Comparison of ENCODE assay signal across 1 cellular context in genomic region chr3:168889666-168890065, GRCh38.
TF ChIP-seq lines count a peak whose summit lies in the region.

No MANE protein-coding gene starts in this region.

TF ChIP-seq in SK-N-SH treated with all-trans-retinoic acid at 6 μM for 48 hours, 23 proteins besides CTCF, POLR2A, EP300 and RAD21 (continued from another document):
- TF ChIP-seq POU6F1 (CRISPR knock-in tag; IDR thresholded peaks at IDR 0.05; ENCODE audit: borderline replicate concordance, low read depth) (no peak), GLIS3 (CRISPR knock-in tag; IDR thresholded peaks at IDR 0.05) (no peak), ZC3H10 (CRISPR knock-in tag; IDR thresholded peaks at IDR 0.05) (no peak), ARNTL (CRISPR knock-in tag; IDR thresholded peaks at IDR 0.05; ENCODE audit: borderline replicate concordance, low read depth) (no peak), BACH2 (CRISPR knock-in tag; IDR thresholded peaks at IDR 0.05; ENCODE audit: borderline replicate concordance) (no peak), OSR1 (CRISPR knock-in tag; IDR thresholded peaks at IDR 0.05) (no peak), ZFP30 (CRISPR knock-in tag; IDR thresholded peaks at IDR 0.05) (no peak), ZFP3 (CRISPR knock-in tag; IDR thresholded peaks at IDR 0.05) (no peak), CREB5 (CRISPR knock-in tag; IDR thresholded peaks at IDR 0.05; ENCODE audit: low read depth) (no peak), TCF4 (CRISPR knock-in tag; IDR thresholded peaks at IDR 0.05; ENCODE audit: borderline replicate concordance) (no peak), ISL1 (CRISPR knock-in tag; IDR thresholded peaks at IDR 0.05) (no peak), TOX (CRISPR knock-in tag; IDR thresholded peaks at IDR 0.05; ENCODE audit: borderline replicate concordance) (no peak), ZNF70 (CRISPR knock-in tag; IDR thresholded peaks at IDR 0.05) (no peak), ZNF8 (CRISPR knock-in tag; IDR thresholded peaks at IDR 0.05) (no peak)
- TF ChIP-seq, protein P1, sequence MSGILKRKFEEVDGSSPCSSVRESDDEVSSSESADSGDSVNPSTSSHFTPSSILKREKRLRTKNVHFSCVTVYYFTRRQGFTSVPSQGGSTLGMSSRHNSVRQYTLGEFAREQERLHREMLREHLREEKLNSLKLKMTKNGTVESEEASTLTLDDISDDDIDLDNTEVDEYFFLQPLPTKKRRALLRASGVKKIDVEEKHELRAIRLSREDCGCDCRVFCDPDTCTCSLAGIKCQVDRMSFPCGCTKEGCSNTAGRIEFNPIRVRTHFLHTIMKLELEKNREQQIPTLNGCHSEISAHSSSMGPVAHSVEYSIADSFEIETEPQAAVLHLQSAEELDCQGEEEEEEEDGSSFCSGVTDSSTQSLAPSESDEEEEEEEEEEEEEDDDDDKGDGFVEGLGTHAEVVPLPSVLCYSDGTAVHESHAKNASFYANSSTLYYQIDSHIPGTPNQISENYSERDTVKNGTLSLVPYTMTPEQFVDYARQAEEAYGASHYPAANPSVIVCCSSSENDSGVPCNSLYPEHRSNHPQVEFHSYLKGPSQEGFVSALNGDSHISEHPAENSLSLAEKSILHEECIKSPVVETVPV (CRISPR knock-in tag; IDR thresholded peaks at IDR 0.05): no peak
TF ChIP-seq in SK-N-SH treated with all-trans-retinoic acid at 6 μM for 48 hours: peak in this region for 0.
